Comparison of ENCODE assay signal across 1 cellular context in genomic region chr22:29345932-29346331, GRCh38.
A peak's percentile ranks its signal among the peaks of the same experiment; 100 is the strongest.
TF ChIP-seq lines count a peak whose summit lies in the region.

No MANE protein-coding gene starts in this region.

TF ChIP-seq in HepG2, 621 proteins besides CTCF, POLR2A, EP300 and RAD21:
- TF ChIP-seq NR0B2 (CRISPR knock-in tag; IDR thresholded peaks at IDR 0.05): no peak
- TF ChIP-seq ZNF670 (CRISPR knock-in tag; IDR thresholded peaks at IDR 0.05; ENCODE audit: borderline replicate concordance): no peak
- TF ChIP-seq SRY (CRISPR knock-in tag; IDR thresholded peaks at IDR 0.05): no peak
- TF ChIP-seq ZNF343 (CRISPR knock-in tag; IDR thresholded peaks at IDR 0.05): no peak
- peak; percentile 6; the same call in 1 of the 2 replicates for TF ChIP-seq CEBPB (IDR thresholded peaks at IDR 0.05; ENCODE audit: borderline replicate concordance, low read depth, low read length)
- TF ChIP-seq SMC3 (IDR thresholded peaks at IDR 0.05; ENCODE audit: low read length): no peak
TF ChIP-seq in HepG2: peak in this region for 1.
